1 cellular context compared by ENCODE assay signal in the genomic region with DNA sequence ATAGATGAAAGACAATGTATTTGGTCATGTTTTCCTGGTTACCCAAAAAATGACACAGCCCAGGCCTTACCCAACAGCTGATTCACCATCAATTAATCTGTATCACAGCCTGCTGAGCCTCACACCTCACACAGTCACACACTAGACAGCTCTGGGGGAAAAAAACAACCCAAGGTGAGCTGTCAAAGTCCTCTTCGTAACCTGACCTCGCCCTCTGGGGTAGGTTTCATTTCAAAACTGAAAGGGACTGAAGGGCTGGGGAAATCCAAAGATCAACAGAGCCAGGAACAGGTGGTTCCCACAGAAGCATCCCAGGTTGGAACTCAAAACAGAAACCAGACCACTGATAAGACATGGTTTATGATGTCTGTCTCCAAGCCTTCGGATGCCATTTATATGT.
A peak's percentile ranks its signal among the peaks of the same experiment; 100 is the strongest.
TF ChIP-seq lines count a peak whose summit lies in the region.

No MANE protein-coding gene starts in this region.

TF ChIP-seq in GM12878, 131 proteins besides CTCF, POLR2A, EP300 and RAD21 (continued from another document and continues in another):
- TF ChIP-seq, protein P1, sequence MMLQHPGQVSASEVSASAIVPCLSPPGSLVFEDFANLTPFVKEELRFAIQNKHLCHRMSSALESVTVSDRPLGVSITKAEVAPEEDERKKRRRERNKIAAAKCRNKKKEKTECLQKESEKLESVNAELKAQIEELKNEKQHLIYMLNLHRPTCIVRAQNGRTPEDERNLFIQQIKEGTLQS (IDR thresholded peaks at IDR 0.05; ENCODE audit: borderline replicate concordance, extremely low read depth, low read depth, low read length): no peak
- TF ChIP-seq SIN3A (IDR thresholded peaks at IDR 0.05; ENCODE audit: low read depth, low read length): peak; percentile 83
- no peak for TF ChIP-seq MYB (IDR thresholded peaks at IDR 0.05; ENCODE audit: borderline replicate concordance, low read depth, low read length)
- no peak for TF ChIP-seq SPI1 (IDR thresholded peaks at IDR 0.05; ENCODE audit: borderline replicate concordance, insufficient read depth, low read depth, low read length)
- no peak for TF ChIP-seq RCOR1 (conservative IDR thresholded peaks at IDR 0.05; ENCODE audit: low read depth, low read length)
- peak; percentile 53 for TF ChIP-seq MTA2 (IDR thresholded peaks at IDR 0.05; ENCODE audit: low read depth)
- TF ChIP-seq ESRRA (IDR thresholded peaks at IDR 0.05; ENCODE audit: low read length): peak; percentile 77; the same call in 1 of the 2 replicates
- TF ChIP-seq PAX5 (IDR thresholded peaks at IDR 0.05; ENCODE audit: borderline replicate concordance, low read depth, low read length): no peak; the same call in 1 of the 2 replicates
- no peak; the same call in 1 of the 2 replicates for TF ChIP-seq TBL1XR1 (IDR thresholded peaks at IDR 0.05; ENCODE audit: low read depth, low read length)
- no peak for TF ChIP-seq CEBPB (IDR thresholded peaks at IDR 0.05; ENCODE audit: borderline replicate concordance in 1 of 2, low read depth in 2 of 2, low read length in 2 of 2)
- no peak for TF ChIP-seq PAX8 (IDR thresholded peaks at IDR 0.05)
- TF ChIP-seq, protein P2, sequence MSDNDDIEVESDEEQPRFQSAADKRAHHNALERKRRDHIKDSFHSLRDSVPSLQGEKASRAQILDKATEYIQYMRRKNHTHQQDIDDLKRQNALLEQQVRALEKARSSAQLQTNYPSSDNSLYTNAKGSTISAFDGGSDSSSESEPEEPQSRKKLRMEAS (IDR thresholded peaks at IDR 0.05; ENCODE audit: low read depth, low read length): peak; percentile 51; the same call in 1 of the 2 replicates
- TF ChIP-seq, protein P3, sequence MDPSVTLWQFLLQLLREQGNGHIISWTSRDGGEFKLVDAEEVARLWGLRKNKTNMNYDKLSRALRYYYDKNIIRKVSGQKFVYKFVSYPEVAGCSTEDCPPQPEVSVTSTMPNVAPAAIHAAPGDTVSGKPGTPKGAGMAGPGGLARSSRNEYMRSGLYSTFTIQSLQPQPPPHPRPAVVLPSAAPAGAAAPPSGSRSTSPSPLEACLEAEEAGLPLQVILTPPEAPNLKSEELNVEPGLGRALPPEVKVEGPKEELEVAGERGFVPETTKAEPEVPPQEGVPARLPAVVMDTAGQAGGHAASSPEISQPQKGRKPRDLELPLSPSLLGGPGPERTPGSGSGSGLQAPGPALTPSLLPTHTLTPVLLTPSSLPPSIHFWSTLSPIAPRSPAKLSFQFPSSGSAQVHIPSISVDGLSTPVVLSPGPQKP (IDR thresholded peaks at IDR 0.05; ENCODE audit: low read depth, low read length): no peak
- TF ChIP-seq CREB1 (IDR thresholded peaks at IDR 0.05; ENCODE audit: low read depth): no peak
- no peak for TF ChIP-seq GABPA (IDR thresholded peaks at IDR 0.05; ENCODE audit: low read depth)
- TF ChIP-seq TAF1 (IDR thresholded peaks at IDR 0.05; ENCODE audit: borderline replicate concordance, low read depth, low read length): no peak
- peak; percentile 96 to 97 for TF ChIP-seq IKZF2 (IDR thresholded peaks at IDR 0.05)
- TF ChIP-seq RB1 (IDR thresholded peaks at IDR 0.05; ENCODE audit: borderline replicate concordance): no peak
- no peak for TF ChIP-seq RBBP5 (conservative IDR thresholded peaks at IDR 0.05)
- no peak for TF ChIP-seq ZSCAN29 (IDR thresholded peaks at IDR 0.05)
- TF ChIP-seq ZNF217 (IDR thresholded peaks at IDR 0.05): no peak
- no peak for TF ChIP-seq TCF3 (IDR thresholded peaks at IDR 0.05; ENCODE audit: borderline replicate concordance, insufficient read depth, low read depth, low read length)
- TF ChIP-seq MYC (IDR thresholded peaks at IDR 0.05; ENCODE audit: insufficient read depth, insufficient read length, insufficient replicate concordance, low read length, severe bottlenecking): no peak
- TF ChIP-seq SMAD5 (IDR thresholded peaks at IDR 0.05; ENCODE audit: low read depth): no peak
- no peak for TF ChIP-seq SREBF2 (IDR thresholded peaks at IDR 0.05; ENCODE audit: low read length)
- TF ChIP-seq BACH1 (IDR thresholded peaks at IDR 0.05; ENCODE audit: borderline replicate concordance): no peak
- no peak for TF ChIP-seq TARDBP (IDR thresholded peaks at IDR 0.05; ENCODE audit: borderline replicate concordance)
- no peak for TF ChIP-seq RFX5 (IDR thresholded peaks at IDR 0.05; ENCODE audit: low read depth, low read length)
- TF ChIP-seq, protein P4, sequence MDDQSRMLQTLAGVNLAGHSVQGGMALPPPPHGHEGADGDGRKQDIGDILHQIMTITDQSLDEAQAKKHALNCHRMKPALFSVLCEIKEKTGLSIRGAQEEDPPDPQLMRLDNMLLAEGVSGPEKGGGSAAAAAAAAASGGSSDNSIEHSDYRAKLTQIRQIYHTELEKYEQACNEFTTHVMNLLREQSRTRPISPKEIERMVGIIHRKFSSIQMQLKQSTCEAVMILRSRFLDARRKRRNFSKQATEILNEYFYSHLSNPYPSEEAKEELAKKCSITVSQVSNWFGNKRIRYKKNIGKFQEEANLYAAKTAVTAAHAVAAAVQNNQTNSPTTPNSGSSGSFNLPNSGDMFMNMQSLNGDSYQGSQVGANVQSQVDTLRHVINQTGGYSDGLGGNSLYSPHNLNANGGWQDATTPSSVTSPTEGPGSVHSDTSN (IDR thresholded peaks at IDR 0.05; ENCODE audit: insufficient replicate concordance, low read depth, low read length): no peak
- TF ChIP-seq ZNF24 (IDR thresholded peaks at IDR 0.05): no peak
- TF ChIP-seq, protein P5, sequence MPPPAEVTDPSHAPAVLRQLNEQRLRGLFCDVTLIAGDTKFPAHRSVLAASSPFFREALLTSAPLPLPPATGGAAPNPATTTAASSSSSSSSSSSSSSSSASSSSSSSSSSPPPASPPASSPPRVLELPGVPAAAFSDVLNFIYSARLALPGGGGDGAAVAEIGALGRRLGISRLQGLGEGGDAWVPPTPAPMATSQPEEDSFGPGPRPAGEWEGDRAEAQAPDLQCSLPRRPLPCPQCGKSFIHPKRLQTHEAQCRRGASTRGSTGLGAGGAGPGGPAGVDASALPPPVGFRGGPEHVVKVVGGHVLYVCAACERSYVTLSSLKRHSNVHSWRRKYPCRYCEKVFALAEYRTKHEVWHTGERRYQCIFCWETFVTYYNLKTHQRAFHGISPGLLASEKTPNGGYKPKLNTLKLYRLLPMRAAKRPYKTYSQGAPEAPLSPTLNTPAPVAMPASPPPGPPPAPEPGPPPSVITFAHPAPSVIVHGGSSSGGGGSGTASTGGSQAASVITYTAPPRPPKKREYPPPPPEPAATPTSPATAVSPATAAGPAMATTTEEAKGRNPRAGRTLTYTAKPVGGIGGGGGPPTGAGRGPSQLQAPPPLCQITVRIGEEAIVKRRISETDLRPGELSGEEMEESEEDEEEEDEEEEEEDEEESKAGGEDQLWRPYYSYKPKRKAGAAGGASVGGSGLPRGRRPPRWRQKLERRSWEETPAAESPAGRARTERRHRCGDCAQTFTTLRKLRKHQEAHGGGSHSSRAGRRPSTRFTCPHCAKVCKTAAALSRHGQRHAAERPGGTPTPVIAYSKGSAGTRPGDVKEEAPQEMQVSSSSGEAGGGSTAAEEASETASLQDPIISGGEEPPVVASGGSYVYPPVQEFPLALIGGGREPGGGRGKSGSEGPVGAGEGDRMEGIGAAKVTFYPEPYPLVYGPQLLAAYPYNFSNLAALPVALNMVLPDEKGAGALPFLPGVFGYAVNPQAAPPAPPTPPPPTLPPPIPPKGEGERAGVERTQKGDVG (CRISPR knock-in tag; IDR thresholded peaks at IDR 0.05): no peak
- peak; percentile 58; the same call in 1 of the 2 replicates for TF ChIP-seq JUND (IDR thresholded peaks at IDR 0.05; ENCODE audit: low read depth, low read length)
- TF ChIP-seq TCF7 (IDR thresholded peaks at IDR 0.05; ENCODE audit: borderline replicate concordance): no peak
- TF ChIP-seq, protein P6, sequence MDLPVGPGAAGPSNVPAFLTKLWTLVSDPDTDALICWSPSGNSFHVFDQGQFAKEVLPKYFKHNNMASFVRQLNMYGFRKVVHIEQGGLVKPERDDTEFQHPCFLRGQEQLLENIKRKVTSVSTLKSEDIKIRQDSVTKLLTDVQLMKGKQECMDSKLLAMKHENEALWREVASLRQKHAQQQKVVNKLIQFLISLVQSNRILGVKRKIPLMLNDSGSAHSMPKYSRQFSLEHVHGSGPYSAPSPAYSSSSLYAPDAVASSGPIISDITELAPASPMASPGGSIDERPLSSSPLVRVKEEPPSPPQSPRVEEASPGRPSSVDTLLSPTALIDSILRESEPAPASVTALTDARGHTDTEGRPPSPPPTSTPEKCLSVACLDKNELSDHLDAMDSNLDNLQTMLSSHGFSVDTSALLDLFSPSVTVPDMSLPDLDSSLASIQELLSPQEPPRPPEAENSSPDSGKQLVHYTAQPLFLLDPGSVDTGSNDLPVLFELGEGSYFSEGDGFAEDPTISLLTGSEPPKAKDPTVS (IDR thresholded peaks at IDR 0.05; ENCODE audit: low read depth, low read length): no peak
- no peak for TF ChIP-seq YBX1 (IDR thresholded peaks at IDR 0.05)
- TF ChIP-seq, protein P7, sequence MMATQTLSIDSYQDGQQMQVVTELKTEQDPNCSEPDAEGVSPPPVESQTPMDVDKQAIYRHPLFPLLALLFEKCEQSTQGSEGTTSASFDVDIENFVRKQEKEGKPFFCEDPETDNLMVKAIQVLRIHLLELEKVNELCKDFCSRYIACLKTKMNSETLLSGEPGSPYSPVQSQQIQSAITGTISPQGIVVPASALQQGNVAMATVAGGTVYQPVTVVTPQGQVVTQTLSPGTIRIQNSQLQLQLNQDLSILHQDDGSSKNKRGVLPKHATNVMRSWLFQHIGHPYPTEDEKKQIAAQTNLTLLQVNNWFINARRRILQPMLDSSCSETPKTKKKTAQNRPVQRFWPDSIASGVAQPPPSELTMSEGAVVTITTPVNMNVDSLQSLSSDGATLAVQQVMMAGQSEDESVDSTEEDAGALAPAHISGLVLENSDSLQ (IDR thresholded peaks at IDR 0.05): peak; percentile 63
- no peak for TF ChIP-seq ZNF384 (IDR thresholded peaks at IDR 0.05; ENCODE audit: borderline replicate concordance, low read depth, low read length)
- TF ChIP-seq KDM1A (IDR thresholded peaks at IDR 0.05; ENCODE audit: borderline replicate concordance): no peak
- TF ChIP-seq ASH2L (IDR thresholded peaks at IDR 0.05; ENCODE audit: borderline replicate concordance, low read depth): no peak
- TF ChIP-seq SMAD1 (IDR thresholded peaks at IDR 0.05; ENCODE audit: low read depth, partially characterized antibody): no peak
- TF ChIP-seq BCL11A (IDR thresholded peaks at IDR 0.05; ENCODE audit: low read depth, low read length): no peak
- TF ChIP-seq SIX5 (IDR thresholded peaks at IDR 0.05; ENCODE audit: low read depth, low read length, severe bottlenecking): no peak
- peak; percentile 60; a peak in 3 of 4 replicates for TF ChIP-seq BHLHE40 (IDR thresholded peaks at IDR 0.05; ENCODE audit: borderline replicate concordance in 1 of 2, low read depth in 2 of 2, low read length in 1 of 2)
- peak; percentile 41; the same call in 1 of the 2 replicates for TF ChIP-seq MXI1 (IDR thresholded peaks at IDR 0.05; ENCODE audit: low read depth, low read length)
- TF ChIP-seq, protein P8, sequence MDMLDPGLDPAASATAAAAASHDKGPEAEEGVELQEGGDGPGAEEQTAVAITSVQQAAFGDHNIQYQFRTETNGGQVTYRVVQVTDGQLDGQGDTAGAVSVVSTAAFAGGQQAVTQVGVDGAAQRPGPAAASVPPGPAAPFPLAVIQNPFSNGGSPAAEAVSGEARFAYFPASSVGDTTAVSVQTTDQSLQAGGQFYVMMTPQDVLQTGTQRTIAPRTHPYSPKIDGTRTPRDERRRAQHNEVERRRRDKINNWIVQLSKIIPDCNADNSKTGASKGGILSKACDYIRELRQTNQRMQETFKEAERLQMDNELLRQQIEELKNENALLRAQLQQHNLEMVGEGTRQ (IDR thresholded peaks at IDR 0.05; ENCODE audit: borderline replicate concordance, low read depth, low read length): no peak
- TF ChIP-seq ETV6 (conservative IDR thresholded peaks at IDR 0.05 in 1 of 2, IDR thresholded peaks at IDR 0.05 in 1 of 2; ENCODE audit: borderline replicate concordance in 1 of 2, low read depth in 1 of 2): peak in 1 of 2 experiments; percentile 24; a peak in 1 of 4 replicates
- TF ChIP-seq NBN (IDR thresholded peaks at IDR 0.05): peak; percentile 58; the same call in 1 of the 2 replicates
- TF ChIP-seq, protein P9, sequence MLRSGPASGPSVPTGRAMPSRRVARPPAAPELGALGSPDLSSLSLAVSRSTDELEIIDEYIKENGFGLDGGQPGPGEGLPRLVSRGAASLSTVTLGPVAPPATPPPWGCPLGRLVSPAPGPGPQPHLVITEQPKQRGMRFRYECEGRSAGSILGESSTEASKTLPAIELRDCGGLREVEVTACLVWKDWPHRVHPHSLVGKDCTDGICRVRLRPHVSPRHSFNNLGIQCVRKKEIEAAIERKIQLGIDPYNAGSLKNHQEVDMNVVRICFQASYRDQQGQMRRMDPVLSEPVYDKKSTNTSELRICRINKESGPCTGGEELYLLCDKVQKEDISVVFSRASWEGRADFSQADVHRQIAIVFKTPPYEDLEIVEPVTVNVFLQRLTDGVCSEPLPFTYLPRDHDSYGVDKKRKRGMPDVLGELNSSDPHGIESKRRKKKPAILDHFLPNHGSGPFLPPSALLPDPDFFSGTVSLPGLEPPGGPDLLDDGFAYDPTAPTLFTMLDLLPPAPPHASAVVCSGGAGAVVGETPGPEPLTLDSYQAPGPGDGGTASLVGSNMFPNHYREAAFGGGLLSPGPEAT (IDR thresholded peaks at IDR 0.05; ENCODE audit: low read depth): peak; percentile 95
- no peak for TF ChIP-seq POLR2AphosphoS2 (IDR thresholded peaks at IDR 0.05; ENCODE audit: low read depth, low read length)
- TF ChIP-seq, protein P10, sequence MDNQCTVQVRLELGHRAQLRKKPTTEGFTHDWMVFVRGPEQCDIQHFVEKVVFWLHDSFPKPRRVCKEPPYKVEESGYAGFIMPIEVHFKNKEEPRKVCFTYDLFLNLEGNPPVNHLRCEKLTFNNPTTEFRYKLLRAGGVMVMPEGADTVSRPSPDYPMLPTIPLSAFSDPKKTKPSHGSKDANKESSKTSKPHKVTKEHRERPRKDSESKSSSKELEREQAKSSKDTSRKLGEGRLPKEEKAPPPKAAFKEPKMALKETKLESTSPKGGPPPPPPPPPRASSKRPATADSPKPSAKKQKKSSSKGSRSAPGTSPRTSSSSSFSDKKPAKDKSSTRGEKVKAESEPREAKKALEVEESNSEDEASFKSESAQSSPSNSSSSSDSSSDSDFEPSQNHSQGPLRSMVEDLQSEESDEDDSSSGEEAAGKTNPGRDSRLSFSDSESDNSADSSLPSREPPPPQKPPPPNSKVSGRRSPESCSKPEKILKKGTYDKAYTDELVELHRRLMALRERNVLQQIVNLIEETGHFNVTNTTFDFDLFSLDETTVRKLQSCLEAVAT (IDR thresholded peaks at IDR 0.05): no peak
- no peak for TF ChIP-seq NFYA (IDR thresholded peaks at IDR 0.05; ENCODE audit: borderline replicate concordance, low read depth, low read length)
- TF ChIP-seq, protein P11, sequence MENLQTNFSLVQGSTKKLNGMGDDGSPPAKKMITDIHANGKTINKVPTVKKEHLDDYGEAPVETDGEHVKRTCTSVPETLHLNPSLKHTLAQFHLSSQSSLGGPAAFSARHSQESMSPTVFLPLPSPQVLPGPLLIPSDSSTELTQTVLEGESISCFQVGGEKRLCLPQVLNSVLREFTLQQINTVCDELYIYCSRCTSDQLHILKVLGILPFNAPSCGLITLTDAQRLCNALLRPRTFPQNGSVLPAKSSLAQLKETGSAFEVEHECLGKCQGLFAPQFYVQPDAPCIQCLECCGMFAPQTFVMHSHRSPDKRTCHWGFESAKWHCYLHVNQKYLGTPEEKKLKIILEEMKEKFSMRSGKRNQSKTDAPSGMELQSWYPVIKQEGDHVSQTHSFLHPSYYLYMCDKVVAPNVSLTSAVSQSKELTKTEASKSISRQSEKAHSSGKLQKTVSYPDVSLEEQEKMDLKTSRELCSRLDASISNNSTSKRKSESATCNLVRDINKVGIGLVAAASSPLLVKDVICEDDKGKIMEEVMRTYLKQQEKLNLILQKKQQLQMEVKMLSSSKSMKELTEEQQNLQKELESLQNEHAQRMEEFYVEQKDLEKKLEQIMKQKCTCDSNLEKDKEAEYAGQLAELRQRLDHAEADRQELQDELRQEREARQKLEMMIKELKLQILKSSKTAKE (IDR thresholded peaks at IDR 0.05; ENCODE audit: low read depth, poor library complexity, severe bottlenecking): peak; percentile 76
